1 cellular context compared by ENCODE assay signal in the genomic region with DNA sequence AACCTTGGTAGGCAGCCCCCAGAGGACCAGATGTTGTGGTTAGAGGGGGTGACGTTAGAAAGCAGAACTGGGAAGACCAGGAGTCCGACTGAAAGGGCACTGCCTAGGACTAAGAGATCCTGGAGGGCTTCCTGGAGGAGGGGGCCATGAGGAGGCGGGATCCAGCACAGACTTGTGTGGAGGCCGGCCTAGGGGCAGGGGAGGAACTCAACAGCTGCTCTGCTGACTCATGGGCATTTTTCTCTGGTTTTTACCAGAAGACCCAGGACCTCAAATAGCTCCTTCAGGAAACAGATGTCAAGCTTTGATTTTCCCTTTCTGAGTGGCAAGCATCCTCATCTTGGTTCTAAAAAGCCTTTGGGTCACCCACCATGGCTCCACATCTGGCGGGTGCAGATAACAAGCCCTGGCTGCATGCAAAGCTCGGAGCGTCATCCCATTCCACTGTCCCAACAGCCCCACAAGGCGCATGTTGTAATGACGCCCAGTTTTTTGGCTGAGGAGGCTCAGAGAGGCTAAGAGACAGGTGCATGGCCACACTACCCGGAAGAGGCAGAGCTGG.
TF ChIP-seq lines count a peak whose summit lies in the region.

No MANE protein-coding gene starts in this region.

TF ChIP-seq in SK-N-SH treated with all-trans-retinoic acid at 6 μM for 48 hours, 23 proteins besides CTCF, POLR2A, EP300 and RAD21:
- TF ChIP-seq PPARA (CRISPR knock-in tag; IDR thresholded peaks at IDR 0.05; ENCODE audit: borderline replicate concordance), result no peak
TF ChIP-seq in SK-N-SH treated with all-trans-retinoic acid at 6 μM for 48 hours: peak in this region for 0.
